In genomic region chr12:124851344-124851743, GRCh38 we compare ENCODE assay signal across 15 cellular contexts. TPM values are rescaled to one million over a fixed set of nuclear protein-coding genes. Genes with fewer than 3 reads are reported as not detected.
DNase-seq lines count a peak whose midpoint lies in the region; ATAC-seq and TF ChIP-seq lines count a peak whose summit lies in the region.
"Had no signal": no experiment of that assay in that cellular context is flagged by ENCODE, and none has a peak within 500 bp of the region (broad histone marks: within the 10 kb centered on the region; RNA-seq: fewer than 3 reads in every experiment).

No MANE protein-coding gene starts in this region.

- intact Hi-C loops in Caco-2 (cut with micrococcal nuclease; ENCODE audit: unreplicated experiment), result loop anchor here (1.0 kb wide), 1 partner anchor 23 kb away; no protein-coding TSS in a partner anchor
- intact Hi-C loops in mucosa of descending colon (cut with DNase I, micrococcal nuclease), result no loop called here
- intact Hi-C loops in colonic mucosa (cut with DNase I), result no loop called here
- intact Hi-C loops in thyroid gland (cut with DNase I), result no loop called here

- H3K9me3 Mint-ChIP-seq in Caco-2 (ENCODE audit: unreplicated experiment) (no peaks in the 10 kb centered on the region), brain (no peaks in the 10 kb centered on the region), type B pancreatic cell (no peaks in the 10 kb centered on the region)
- H3K9me3 Mint-ChIP-seq in naive thymus-derived CD8-positive, alpha-beta T cell, result no peaks in the 10 kb centered on the region
- H3K9me3 Mint-ChIP-seq: CD4-positive, alpha-beta T cell; IgD-negative memory B cell had no signal

- CTCF ChIA-PET in Caco-2 (lab: Charles Lee), result no interaction called here

- H3K9me3 ChIP-seq in Caco-2, result no peaks in the 10 kb centered on the region
- H3K9me3 ChIP-seq in mucosa of descending colon, result no peaks in the 10 kb centered on the region
- H3K9me3 ChIP-seq in colonic mucosa, result no peaks in the 10 kb centered on the region
- no peaks in the 10 kb centered on the region for H3K9me3 ChIP-seq in thyroid gland
- H3K9me3 ChIP-seq: HAP-1 had no signal

- H3K27ac Mint-ChIP-seq in Caco-2 (ENCODE audit: unreplicated experiment) (peak overlapping the region; percentile 55), brain (peak overlapping the region in 3 of 5 experiments; percentile 37 to 85 (median 63)), type B pancreatic cell (peak overlapping the region; percentile 24)
- H3K27ac Mint-ChIP-seq in naive thymus-derived CD8-positive, alpha-beta T cell, result no peak overlapping the region
- H3K27ac Mint-ChIP-seq: B cell; CD4-positive, alpha-beta T cell; IgD-negative memory B cell had no signal

- 91 to 94% methylated on average over 8 of the region's 8 CpGs for whole genome bisulfite sequencing in thyroid gland, 2 donors

- no peak for TF ChIP-seq POLR2A in thyroid gland (IDR thresholded peaks at IDR 0.05)

- no peaks in the 10 kb centered on the region for H3K27me3 Mint-ChIP-seq in Caco-2 (ENCODE audit: insufficient read depth, unreplicated experiment)
- no peaks in the 10 kb centered on the region for H3K27me3 Mint-ChIP-seq in brain
- H3K27me3 Mint-ChIP-seq in type B pancreatic cell, result no peaks in the 10 kb centered on the region
- H3K27me3 Mint-ChIP-seq in naive thymus-derived CD8-positive, alpha-beta T cell, result no peaks in the 10 kb centered on the region
- H3K27me3 Mint-ChIP-seq: B cell; CD4-positive, alpha-beta T cell; IgD-negative memory B cell had no signal

- H3K27ac ChIP-seq in colonic mucosa (no peak overlapping the region), thyroid gland (no peak overlapping the region)

- no peaks in the 10 kb centered on the region for H3K27me3 ChIP-seq in Caco-2 (replicated peaks; ENCODE audit: control insufficient read depth, insufficient read depth, low read length)
- no peaks in the 10 kb centered on the region for H3K27me3 ChIP-seq in colonic mucosa
- H3K27me3 ChIP-seq in thyroid gland, result no peaks in the 10 kb centered on the region

- H3K36me3 ChIP-seq in Caco-2 (ENCODE audit: control insufficient read depth, insufficient read depth, low read length), result no peaks in the 10 kb centered on the region; the same call in none of the 2 replicates
- H3K36me3 ChIP-seq in mucosa of descending colon (ENCODE audit: low read depth), result no peaks in the 10 kb centered on the region
- no peaks in the 10 kb centered on the region for H3K36me3 ChIP-seq in colonic mucosa
- H3K36me3 ChIP-seq in thyroid gland, result no peaks in the 10 kb centered on the region

- peak; percentile 39 for ATAC-seq in mucosa of descending colon
- no peak for ATAC-seq in naive thymus-derived CD8-positive, alpha-beta T cell

- H3K4me1 ChIP-seq in Caco-2 (peaks cover 29% of the 10 kb centered on the region), mucosa of descending colon (ENCODE audit: low read depth) (peaks cover 9% of the 10 kb centered on the region), colonic mucosa (no peaks in the 10 kb centered on the region), thyroid gland (peaks cover 28 to 35% of the 10 kb centered on the region in 2 donors)
- H3K4me1 ChIP-seq: HAP-1 had no signal

- peaks cover 19% of the 10 kb centered on the region for H3K36me3 Mint-ChIP-seq in Caco-2 (ENCODE audit: insufficient read depth, unreplicated experiment)
- H3K36me3 Mint-ChIP-seq in brain, result peaks cover 27% of the 10 kb centered on the region
- H3K36me3 Mint-ChIP-seq in type B pancreatic cell, result no peaks in the 10 kb centered on the region
- no peaks in the 10 kb centered on the region for H3K36me3 Mint-ChIP-seq in naive thymus-derived CD8-positive, alpha-beta T cell

- no peak overlapping the region for H3K9ac ChIP-seq in colonic mucosa (ENCODE audit: low read depth in 2 of 2, low read length in 2 of 2)

- no TSS peak for BruUV-seq in Caco-2 (replicated peaks; lab: Mats Ljungman, UMichigan)

- TF ChIP-seq CTCF in Caco-2 (IDR thresholded peaks at IDR 0.05; ENCODE audit: insufficient read depth in 1 of 2, low read depth in 1 of 2, low read length in 1 of 2, severe bottlenecking in 1 of 2, unreplicated experiment in 1 of 2) (no peak), brain (conservative IDR thresholded peaks at IDR 0.05) (no peak), mucosa of descending colon (IDR thresholded peaks at IDR 0.05) (no peak), type B pancreatic cell (conservative IDR thresholded peaks at IDR 0.05) (no peak), colonic mucosa (IDR thresholded peaks at IDR 0.05) (no peak), thyroid gland (IDR thresholded peaks at IDR 0.05) (no peak)

- H3K4me3 ChIP-seq in Caco-2 (ENCODE audit: low read depth, low read length), result no peak overlapping the region
- H3K4me3 ChIP-seq in mucosa of descending colon, result no peak overlapping the region
- no peak overlapping the region for H3K4me3 ChIP-seq in colonic mucosa
- H3K4me3 ChIP-seq in thyroid gland (replicated peaks in 1 of 3), result no peak overlapping the region
- H3K4me3 ChIP-seq: GM12878, HAP-1 had no signal

- DNase-seq in Caco-2 (peak; percentile 44 to 70), mucosa of descending colon (no peak), type B pancreatic cell (ENCODE audit: extremely low spot score, unreplicated experiment) (no peak), colonic mucosa (no peak), thyroid gland (no peak)
- no peak for DNase-seq in naive thymus-derived CD8-positive, alpha-beta T cell
- DNase-seq: C1 segment of cervical spinal cord; CD4-positive, alpha-beta T cell; DMS79; KG1 had no signal

- H3K4me3 Mint-ChIP-seq in Caco-2 (ENCODE audit: unreplicated experiment), result peak overlapping the region; percentile 31
- H3K4me3 Mint-ChIP-seq in brain, result no peak overlapping the region
- H3K4me3 Mint-ChIP-seq in type B pancreatic cell, result no peak overlapping the region
- no peak overlapping the region for H3K4me3 Mint-ChIP-seq in naive thymus-derived CD8-positive, alpha-beta T cell
- H3K4me3 Mint-ChIP-seq: B cell; CD4-positive, alpha-beta T cell had no signal

- H3K4me1 Mint-ChIP-seq in Caco-2 (ENCODE audit: low read depth, unreplicated experiment), result peaks cover 41% of the 10 kb centered on the region
- H3K4me1 Mint-ChIP-seq in brain, result peaks cover 40% of the 10 kb centered on the region
- peaks cover 36% of the 10 kb centered on the region for H3K4me1 Mint-ChIP-seq in type B pancreatic cell (ENCODE audit: unreplicated experiment)
- peaks cover 12 to 29% (median 22%) of the 10 kb centered on the region in 4 donors for H3K4me1 Mint-ChIP-seq in naive thymus-derived CD8-positive, alpha-beta T cell

- POLR2A ChIA-PET in Caco-2 (lab: Charles Lee), result no interaction called here
- POLR2A ChIA-PET in naive thymus-derived CD8-positive, alpha-beta T cell (lab: Charles Lee), result no interaction called here

RNA-seq across cellular contexts. Expression of gene SCARB1, which starts 12.3 kb away (rescaled TPM):
- total RNA-seq in Caco-2 (2022), result 104 and 106 TPM in 2 replicates
- 44.7 TPM for polyA plus RNA-seq in brain (ENCODE audit: insufficient read depth, low read depth, low replicate concordance)
- total RNA-seq in mucosa of descending colon, result 10 to 100 TPM; 23.0 to 55.1 (median 31.2) TPM
- 23.4 and 27.7 TPM in 2 replicates for total RNA-seq in type B pancreatic cell (ENCODE audit: low replicate concordance)
- total RNA-seq in naive thymus-derived CD8-positive, alpha-beta T cell, result 1 to 10 TPM; 4.3 to 7.2 TPM
- 1 to 10 TPM; 2.7 to 3.9 (median 3.1) TPM for polyA plus RNA-seq in naive thymus-derived CD8-positive, alpha-beta T cell
- total RNA-seq in colonic mucosa, result 10 to 100 TPM; 44.9 to 83.1 TPM
- total RNA-seq in thyroid gland, result 10 to 100 TPM; 10.9 to 16.0 (median 15.4) TPM

Comparison
In these comparisons a context has a peak if more than half of its experiments do, and no peak if none do; other contexts are left out.
1. DNase-seq: peak in Caco-2 (2 of 2); none in mucosa of descending colon (0 of 3), type B pancreatic cell (single experiment), naive thymus-derived CD8-positive, alpha-beta T cell (0 of 10), colonic mucosa (single experiment) and thyroid gland (0 of 2).
2. H3K27ac Mint-ChIP-seq: peak in Caco-2 (single experiment), brain (3 of 5) and type B pancreatic cell (single experiment); none in naive thymus-derived CD8-positive, alpha-beta T cell (0 of 10).